In the genomic region with DNA sequence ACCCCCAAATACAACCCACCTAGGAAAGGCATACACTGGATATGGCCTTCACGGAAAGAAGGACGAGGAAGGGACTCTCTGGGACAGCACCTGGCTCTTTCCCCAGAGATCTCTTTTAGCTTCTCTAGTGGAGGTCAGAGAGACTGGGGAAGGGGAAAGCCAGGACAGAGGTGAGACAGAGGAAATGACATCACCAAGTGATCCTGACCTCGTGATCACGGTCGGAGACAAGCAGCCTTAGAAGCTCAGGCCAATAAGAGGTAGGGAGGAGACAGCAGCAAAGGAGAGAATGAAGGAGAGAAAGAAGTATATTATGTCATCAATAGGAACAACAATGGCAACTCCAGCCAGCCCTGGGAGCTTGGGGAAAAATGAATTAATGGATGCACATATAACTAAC, we compare ENCODE assay signal across 22 cellular contexts. TPM values are rescaled to one million over a fixed set of nuclear protein-coding genes. Genes with fewer than 3 reads are reported as not detected.
A peak's percentile ranks its signal among the peaks of the same experiment; 100 is the strongest.
DNase-seq lines count a peak whose midpoint lies in the region; ATAC-seq, FAIRE-seq and TF ChIP-seq lines count a peak whose summit lies in the region.
"Had no signal": no experiment of that assay in that cellular context is flagged by ENCODE, and none has a peak within 500 bp of the region (broad histone marks: within the 10 kb centered on the region; RNA-seq: fewer than 3 reads in every experiment).

No MANE protein-coding gene starts in this region.

- FAIRE-seq in endothelial cell of umbilical vein (lab: Jason Lieb, UNC): no peak

- no peaks in the 10 kb centered on the region for H3K9me3 Mint-ChIP-seq in CD4-positive, CD25-positive, alpha-beta regulatory T cell
- no peaks in the 10 kb centered on the region for H3K9me3 Mint-ChIP-seq in activated CD4-positive, alpha-beta memory T cell treated with anti-CD3 and anti-CD28 coated beads, Interleukin-2, amount 10 ng/mL, durations not matched to agents 7 days and 5 days

- intact Hi-C loops in endothelial cell of umbilical vein (cut with micrococcal nuclease) (loop anchor here (2.0 kb wide), 1 partner anchor 28 kb away; no protein-coding TSS in a partner anchor), lower lobe of right lung (cut with DNase I) (loop anchor here (10.0 kb wide), 1 partner anchor 100 kb away; no protein-coding TSS in a partner anchor)

- TF ChIP-seq POLR2A in endothelial cell of umbilical vein (IDR thresholded peaks at IDR 0.05; ENCODE audit: low read depth, low read length): no peak

- H4K20me1 ChIP-seq in DND-41 (ENCODE audit: insufficient read depth, low read length) (no peaks in the 10 kb centered on the region), endothelial cell of umbilical vein (replicated peaks; ENCODE audit: control insufficient read depth, extremely low read depth, insufficient read depth, low read length) (no peaks in the 10 kb centered on the region)

- H3K9me1 ChIP-seq in endothelial cell of umbilical vein (replicated peaks; ENCODE audit: control insufficient read depth, extremely low read depth, insufficient read depth, low read length): no peaks in the 10 kb centered on the region

- peaks cover 6% of the 10 kb centered on the region for H3K27me3 Mint-ChIP-seq in CD4-positive, CD25-positive, alpha-beta regulatory T cell
- no peaks in the 10 kb centered on the region for H3K27me3 Mint-ChIP-seq in activated CD4-positive, alpha-beta memory T cell treated with anti-CD3 and anti-CD28 coated beads, Interleukin-2, amount 10 ng/mL, durations not matched to agents 7 days and 5 days

- no peak overlapping the region for H3K4me3 Mint-ChIP-seq in CD4-positive, CD25-positive, alpha-beta regulatory T cell
- no peak overlapping the region for H3K4me3 Mint-ChIP-seq in activated CD4-positive, alpha-beta memory T cell treated with anti-CD3 and anti-CD28 coated beads, Interleukin-2, amount 10 ng/mL, durations not matched to agents 7 days and 5 days

- H3K36me3 ChIP-seq in CD4-positive, CD25-positive, alpha-beta regulatory T cell (ENCODE audit: control insufficient read depth, insufficient read depth, low read length): no peaks in the 10 kb centered on the region
- no peaks in the 10 kb centered on the region for H3K36me3 ChIP-seq in DND-41 (ENCODE audit: insufficient read depth, low read length)
- no peaks in the 10 kb centered on the region for H3K36me3 ChIP-seq in endothelial cell of umbilical vein (ENCODE audit: control insufficient read depth in 2 of 2, extremely low read depth in 1 of 2, insufficient read depth in 2 of 2, low read length in 2 of 2)
- H3K36me3 ChIP-seq in lower lobe of right lung: no peaks in the 10 kb centered on the region
- H3K36me3 ChIP-seq: sigmoid colon, transverse colon had no signal

- H3K4me1 Mint-ChIP-seq in CD4-positive, CD25-positive, alpha-beta regulatory T cell: peaks cover 29 to 55% (median 42%) of the 10 kb centered on the region in 4 donors
- peaks cover 63% of the 10 kb centered on the region for H3K4me1 Mint-ChIP-seq in activated CD4-positive, alpha-beta memory T cell treated with anti-CD3 and anti-CD28 coated beads, Interleukin-2, amount 10 ng/mL, durations not matched to agents 7 days and 5 days

- no peak overlapping the region for H3K4me3 ChIP-seq in CD4-positive, CD25-positive, alpha-beta regulatory T cell (ENCODE audit: low read depth, low read length)
- H3K4me3 ChIP-seq in DND-41 (ENCODE audit: low read depth in 1 of 2, low read length in 2 of 2) (no peak overlapping the region), endothelial cell of umbilical vein (replicated peaks in 1 of 3; ENCODE audit: insufficient read depth in 1 of 3, low read depth in 1 of 3, low read length in 3 of 3) (no peak overlapping the region), lower lobe of right lung (no peak overlapping the region)
- H3K4me3 ChIP-seq: body of pancreas, sigmoid colon, transverse colon had no signal

- no peak for DNase-seq in CD4-positive, CD25-positive, alpha-beta regulatory T cell
- DNase-seq in DND-41 (no peak), endothelial cell of umbilical vein (ENCODE audit: low read depth, low spot score) (no peak), DMS153 treated with DMSO at 0.1 percent for 48 hours (lab: John Stamatoyannopoulos, UW; ENCODE audit: unreplicated experiment) (no peak), GF-D8 (lab: John Stamatoyannopoulos, UW) (no peak), lower lobe of right lung (no peak)
- DNase-seq in activated CD4-positive, alpha-beta memory T cell treated with anti-CD3 and anti-CD28 coated beads, Interleukin-2, amount 10 ng/mL, durations not matched to agents 7 days and 5 days: no peak
- DNase-seq: activated CD4-positive, alpha-beta T cell treated with anti-CD3 and anti-CD28 coated beads for 4 hours; activated T-cell treated with anti-CD3 and anti-CD28 coated beads for 4 hours; body of pancreas; DMS79 treated with DMSO at 0.1 percent for 48 hours; midbrain; NCI-H1092; NCI-H2081; RPMI8226; sigmoid colon; stimulated activated naive CD4-positive, alpha-beta T cell; transverse colon had no signal

- BruUV-seq in endothelial cell of umbilical vein (replicated peaks; lab: Mats Ljungman, UMichigan): no TSS peak

- H3K4me2 ChIP-seq in DND-41 (ENCODE audit: insufficient read depth, low read length) (no peak overlapping the region), endothelial cell of umbilical vein (ENCODE audit: insufficient read depth, low read length) (no peak overlapping the region)

- H3K27ac ChIP-seq in CD4-positive, CD25-positive, alpha-beta regulatory T cell (ENCODE audit: insufficient read depth, low read length, poor library complexity, severe bottlenecking): no peak overlapping the region
- peak overlapping the region; percentile 20; the same call in 1 of the 2 replicates for H3K27ac ChIP-seq in DND-41 (ENCODE audit: low read length)
- H3K27ac ChIP-seq in endothelial cell of umbilical vein (ENCODE audit: insufficient read depth, low read depth, low read length): peak overlapping the region; percentile 24
- no peak overlapping the region for H3K27ac ChIP-seq in lower lobe of right lung
- H3K27ac ChIP-seq: body of pancreas, sigmoid colon, transverse colon had no signal

- no peak overlapping the region for H3K9ac ChIP-seq in DND-41 (ENCODE audit: low read depth, low read length)
- H3K9ac ChIP-seq in endothelial cell of umbilical vein (replicated peaks; ENCODE audit: extremely low read depth, insufficient read depth, low read length): no peak overlapping the region

- peaks cover 11% of the 10 kb centered on the region for H3K36me3 Mint-ChIP-seq in CD4-positive, CD25-positive, alpha-beta regulatory T cell
- H3K36me3 Mint-ChIP-seq in activated CD4-positive, alpha-beta memory T cell treated with anti-CD3 and anti-CD28 coated beads, Interleukin-2, amount 10 ng/mL, durations not matched to agents 7 days and 5 days (ENCODE audit: low read depth): no peaks in the 10 kb centered on the region

- H2AFZ ChIP-seq in DND-41 (ENCODE audit: low read depth, low read length) (no peak overlapping the region), endothelial cell of umbilical vein (ENCODE audit: low read depth, low read length) (no peak overlapping the region)

- dilution Hi-C loops in endothelial cell of umbilical vein (cut with MboI; ENCODE audit: extremely low pct_ligation_motif_present, low sequenced_read_pairs): no loop called here

- TF ChIP-seq CTCF in DND-41 (IDR thresholded peaks at IDR 0.05; ENCODE audit: borderline replicate concordance, extremely low read depth, low read length, poor library complexity, severe bottlenecking): no peak
- no peak for TF ChIP-seq CTCF in endothelial cell of umbilical vein (IDR thresholded peaks at IDR 0.05; ENCODE audit: extremely low read depth in 1 of 2, insufficient read depth in 1 of 2, low read depth in 1 of 2, low read length in 2 of 2)
- no peak for TF ChIP-seq CTCF in lower lobe of right lung (IDR thresholded peaks at IDR 0.05)

- POLR2A ChIA-PET in activated CD4-positive, alpha-beta memory T cell treated with anti-CD3 and anti-CD28 coated beads, Interleukin-2, amount 10 ng/mL, durations not matched to agents 7 days and 5 days (lab: Charles Lee): interaction anchor here (14.8 kb wide), 1 partner anchor 52 kb away, joined by 878 read pairs; a partner anchor contains a TSS
- POLR2A ChIA-PET in endothelial cell of umbilical vein (lab: Charles Lee): no interaction called here

- peak overlapping the region in 2 of 3 donors; percentile 48 to 61 for H3K27ac Mint-ChIP-seq in CD4-positive, CD25-positive, alpha-beta regulatory T cell
- H3K27ac Mint-ChIP-seq in activated CD4-positive, alpha-beta memory T cell treated with anti-CD3 and anti-CD28 coated beads, Interleukin-2, amount 10 ng/mL, durations not matched to agents 7 days and 5 days: peak overlapping the region; percentile 37

- no peaks in the 10 kb centered on the region for H3K9me3 ChIP-seq in CD4-positive, CD25-positive, alpha-beta regulatory T cell (ENCODE audit: control insufficient read depth in 2 of 2, low read length in 2 of 2)
- no peaks in the 10 kb centered on the region for H3K9me3 ChIP-seq in DND-41 (ENCODE audit: insufficient read depth, low read length, severe bottlenecking)
- H3K9me3 ChIP-seq in endothelial cell of umbilical vein (replicated peaks; ENCODE audit: control insufficient read depth, insufficient read depth, low read length): no peaks in the 10 kb centered on the region
- H3K9me3 ChIP-seq in lower lobe of right lung: no peaks in the 10 kb centered on the region
- H3K9me3 ChIP-seq: body of pancreas, sigmoid colon, transverse colon had no signal

- H3K79me2 ChIP-seq in DND-41 (ENCODE audit: insufficient read depth, low read length) (no peaks in the 10 kb centered on the region), endothelial cell of umbilical vein (ENCODE audit: control insufficient read depth, insufficient read depth, low read length) (no peaks in the 10 kb centered on the region)

- ATAC-seq in CD4-positive, CD25-positive, alpha-beta regulatory T cell (ENCODE audit: low read depth in 2 of 2): no peak
- no peak for ATAC-seq in DND-41 (ENCODE audit: insufficient read depth, low read depth)
- no peak for ATAC-seq in lower lobe of right lung
- ATAC-seq: body of pancreas, SK-N-SH treated with all-trans-retinoic acid at 6 μM for 48 hours had no signal

- H3K4me1 ChIP-seq in CD4-positive, CD25-positive, alpha-beta regulatory T cell (ENCODE audit: control insufficient read depth, insufficient read depth, low read length, poor library complexity, severe bottlenecking): peaks cover 41% of the 10 kb centered on the region
- H3K4me1 ChIP-seq in DND-41 (ENCODE audit: insufficient read depth, low read length) (peaks cover 50% of the 10 kb centered on the region), endothelial cell of umbilical vein (ENCODE audit: control insufficient read depth, extremely low read depth, insufficient read depth, low read length) (peaks cover 18% of the 10 kb centered on the region), lower lobe of right lung (peaks cover 23% of the 10 kb centered on the region)
- H3K4me1 ChIP-seq: body of pancreas, transverse colon had no signal

- CTCF ChIA-PET in activated CD4-positive, alpha-beta memory T cell treated with anti-CD3 and anti-CD28 coated beads, Interleukin-2, amount 10 ng/mL, durations not matched to agents 7 days and 5 days (lab: Charles Lee): interaction anchor here (0.6 to 11.4 kb wide), 12 partner anchors 8 to 136 kb away, joined by 3 to 333 read pairs (median 40); a partner anchor contains a TSS
- CTCF ChIA-PET in endothelial cell of umbilical vein (lab: Charles Lee): interaction anchor here (0.9 to 7.9 kb wide), 7 partner anchors 18 to 518 kb away, joined by 3 to 520 read pairs (median 40); a partner anchor contains a TSS

- no peaks in the 10 kb centered on the region for H3K27me3 ChIP-seq in CD4-positive, CD25-positive, alpha-beta regulatory T cell (ENCODE audit: control insufficient read depth, insufficient read depth, low read length)
- H3K27me3 ChIP-seq in DND-41 (ENCODE audit: insufficient read depth, low read length, poor library complexity): no peaks in the 10 kb centered on the region
- peaks cover 2 to 4% of the 10 kb centered on the region in 2 experiments for H3K27me3 ChIP-seq in endothelial cell of umbilical vein (ENCODE audit: control insufficient read depth in 2 of 2, insufficient read depth in 2 of 2, low read length in 2 of 2)
- no peaks in the 10 kb centered on the region for H3K27me3 ChIP-seq in lower lobe of right lung (ENCODE audit: low read depth)
- H3K27me3 ChIP-seq: body of pancreas, sigmoid colon, transverse colon had no signal

RNA-seq across cellular contexts. Expression of a gene that starts 15.4 kb away (rescaled TPM):
- total RNA-seq in CD4-positive, CD25-positive, alpha-beta regulatory T cell: 3.4 TPM
- 1 to 10 TPM in 2 of 4 donors, under 1 TPM in 2; 0.57 to 1.4 (median 1.1) TPM for polyA plus RNA-seq in CD4-positive, CD25-positive, alpha-beta regulatory T cell
- total RNA-seq in activated CD4-positive, alpha-beta memory T cell treated with anti-CD3 and anti-CD28 coated beads, Interleukin-2, amount 10 ng/mL, durations not matched to agents 7 days and 5 days: 1 to 10 TPM; 1.9 to 2.2 TPM
- total RNA-seq in endothelial cell of umbilical vein (0.46 TPM in 1 of 2 replicates, not detected in the other), lower lobe of right lung (7.0 TPM)
- 0.18 and 0.22 TPM in 2 replicates for polyA plus RNA-seq in endothelial cell of umbilical vein
- 0.18 TPM in 2 replicates for polyA plus RNA-seq in endothelial cell of umbilical vein (2011; cell fraction: cytosol; rRNA removed)
- 0.28 and 0.33 TPM in 2 replicates for polyA plus RNA-seq in endothelial cell of umbilical vein (2011; cell fraction: nucleus; rRNA removed)
- 0.11 and 0.25 TPM in 2 replicates for polyA plus RNA-seq in endothelial cell of umbilical vein (2012)
- polyA minus RNA-seq in endothelial cell of umbilical vein: 0.10 TPM in 1 of 2 replicates, not detected in the other
- not detected for polyA minus RNA-seq in endothelial cell of umbilical vein (2011; cell fraction: cytosol; rRNA and poly(A)+ RNA removed)
- polyA minus RNA-seq in endothelial cell of umbilical vein (2011; cell fraction: nucleus; rRNA and poly(A)+ RNA removed): 0.24 and 0.38 TPM in 2 replicates
- total RNA-seq: LHCN-M2, NCI-H460, sigmoid colon had no signal
- polyA plus RNA-seq: neural cell had no signal

RNA-seq across cellular contexts. Expression of a gene that starts 41.6 kb away (rescaled TPM):
- total RNA-seq in CD4-positive, CD25-positive, alpha-beta regulatory T cell: 661 TPM
- 100 to 1,000 TPM; 572 to 666 (median 631) TPM for polyA plus RNA-seq in CD4-positive, CD25-positive, alpha-beta regulatory T cell
- total RNA-seq in activated CD4-positive, alpha-beta memory T cell treated with anti-CD3 and anti-CD28 coated beads, Interleukin-2, amount 10 ng/mL, durations not matched to agents 7 days and 5 days: 100 to 1,000 TPM; 286 to 291 TPM
- 0.14 TPM in 1 of 2 replicates, not detected in the other for total RNA-seq in endothelial cell of umbilical vein
- 0.04 and 0.11 TPM in 2 replicates for polyA plus RNA-seq in endothelial cell of umbilical vein
- 0.04 and 0.05 TPM in 2 replicates for polyA plus RNA-seq in endothelial cell of umbilical vein (2011; cell fraction: cytosol; rRNA removed)
- 0.04 and 0.15 TPM in 2 replicates for polyA plus RNA-seq in endothelial cell of umbilical vein (2011; cell fraction: nucleus; rRNA removed)
- polyA plus RNA-seq in endothelial cell of umbilical vein (2012): 0.11 and 0.57 TPM in 2 replicates
- polyA minus RNA-seq in endothelial cell of umbilical vein: 1.0 TPM in 1 of 2 replicates, not detected in the other
- polyA minus RNA-seq in endothelial cell of umbilical vein (2011; cell fraction: cytosol; rRNA and poly(A)+ RNA removed): not detected
- not detected in 2 replicates for polyA minus RNA-seq in endothelial cell of umbilical vein (2011; cell fraction: nucleus; rRNA and poly(A)+ RNA removed)
- total RNA-seq in lower lobe of right lung: 37.7 TPM
- total RNA-seq: LHCN-M2 had no signal

Comparison
In these comparisons a context has a peak if more than half of its experiments do, and no peak if none do; other contexts are left out.
1. H3K27ac ChIP-seq: peak in DND-41 (single experiment) and endothelial cell of umbilical vein (single experiment); none in CD4-positive, CD25-positive, alpha-beta regulatory T cell (single experiment) and lower lobe of right lung (single experiment).
2. RNA of a gene that starts 41.6 kb away (total RNA-seq): 661 TPM in CD4-positive, CD25-positive, alpha-beta regulatory T cell (single experiment), 286 to 291 TPM in activated CD4-positive, alpha-beta memory T cell treated with anti-CD3 and anti-CD28 coated beads, Interleukin-2, amount 10 ng/mL, durations not matched to agents 7 days and 5 days and 37.7 TPM in lower lobe of right lung (single experiment); 0.14 TPM in endothelial cell of umbilical vein; every median in the first group is over 10 times any median in the second.